19 cellular contexts compared by ENCODE assay signal in the genomic region with DNA sequence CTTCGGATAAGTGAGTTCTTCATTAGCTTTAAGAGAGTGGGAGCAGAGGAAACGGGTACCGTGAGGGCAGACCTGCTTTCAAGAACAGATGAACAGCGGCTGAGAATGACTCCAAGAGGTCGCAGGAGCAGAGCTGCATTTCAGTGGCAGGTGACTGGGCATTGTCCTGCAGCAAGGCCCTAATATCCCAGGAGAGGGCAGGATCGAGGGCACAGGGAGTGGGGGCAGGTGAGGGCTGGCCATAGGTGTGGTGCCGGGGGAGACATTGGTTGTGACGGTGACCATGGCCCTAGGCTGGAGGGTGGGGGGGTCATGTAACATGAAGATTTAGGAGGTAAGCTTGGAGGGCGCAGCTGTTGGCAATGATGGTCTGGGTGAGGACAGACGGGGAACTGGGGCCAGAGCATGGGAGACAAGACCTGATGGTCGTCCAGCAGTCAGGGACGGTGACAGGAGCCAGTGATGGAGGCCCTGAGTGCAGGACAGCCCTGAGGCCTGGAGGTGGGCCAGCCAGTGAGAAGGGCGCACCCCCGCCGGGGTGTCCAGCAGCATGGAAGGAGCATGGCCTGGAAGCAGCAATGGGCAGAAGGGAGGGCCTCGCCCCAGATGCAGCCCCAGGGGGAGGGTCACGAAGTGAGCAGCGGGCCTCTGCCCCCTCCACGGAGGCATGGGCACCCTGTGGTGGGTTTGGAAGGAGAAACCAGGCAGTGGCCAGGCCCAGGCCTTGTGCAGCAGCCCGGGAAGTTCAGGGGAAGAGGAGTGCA. TPM values are rescaled to one million over a fixed set of nuclear protein-coding genes. Genes with fewer than 3 reads are reported as not detected.
DNase-seq lines count a peak whose midpoint lies in the region; ATAC-seq and TF ChIP-seq lines count a peak whose summit lies in the region.
"Had no signal": no experiment of that assay in that cellular context is flagged by ENCODE, and none has a peak within 500 bp of the region (broad histone marks: within the 10 kb centered on the region; RNA-seq: fewer than 3 reads in every experiment).

No MANE protein-coding gene starts in this region.

- CTCF ChIA-PET in Caco-2 (lab: Charles Lee): no interaction called here

- H3K27ac ChIP-seq in H9 (ENCODE audit: insufficient read length, low read depth, low read length): no peak overlapping the region
- no peak overlapping the region for H3K27ac ChIP-seq in right cardiac atrium (ENCODE audit: low read length)
- no peak overlapping the region for H3K27ac ChIP-seq in psoas muscle
- H3K27ac ChIP-seq: foreskin keratinocyte, hepatocyte, lower lobe of right lung had no signal

- H3K4ac ChIP-seq in H9 (ENCODE audit: low read depth, low read length): no peak overlapping the region

- H3K23me2 ChIP-seq in H9 (ENCODE audit: insufficient read length, low read depth, low read length, poor library complexity, severe bottlenecking): no peaks in the 10 kb centered on the region

- DNase-seq in Caco-2 (no peak), H9 (no peak), right cardiac atrium (no peak), psoas muscle (no peak)
- no peak for DNase-seq in stimulated activated CD4-positive, alpha-beta T cell treated with anti-CD3 and anti-CD28 coated beads, Interleukin-4, amount 100 ng/mL, for 4 hours
- DNase-seq: activated CD4-positive, alpha-beta memory T cell treated with anti-CD3 and anti-CD28 coated beads for 36 hours; activated T-cell treated with anti-CD3 and anti-CD28 coated beads, Interleukin-2, amount 50 U/mL, for 1 hour; CD4-positive, alpha-beta T cell; erythroblast; foreskin keratinocyte; GF-D8; KG1; lower lobe of right lung; NCI-H526 treated with DMSO at 0.1 percent for 48 hours; T-helper 9 cell had no signal

- POLR2A ChIA-PET in Caco-2 (lab: Charles Lee): no interaction called here

- no peaks in the 10 kb centered on the region for H3K79me1 ChIP-seq in H9 (ENCODE audit: insufficient read depth, low read depth, low read length, poor library complexity, severe bottlenecking)

- no peak overlapping the region for H2BK5ac ChIP-seq in H9 (ENCODE audit: insufficient read length, low read length)

- H3K4me2 ChIP-seq in H9 (ENCODE audit: insufficient read depth, insufficient read length, low read length): no peak overlapping the region
- H3K4me2 ChIP-seq: hepatocyte had no signal

- no peak overlapping the region for H3K9ac ChIP-seq in H9 (ENCODE audit: extremely low read depth, insufficient read length, low read length)

- H3K4me3 Mint-ChIP-seq in Caco-2 (ENCODE audit: unreplicated experiment) (peak overlapping the region; percentile 9), H9 (no peak overlapping the region)
- H3K4me3 Mint-ChIP-seq: activated CD4-positive, alpha-beta memory T cell treated with anti-CD3 and anti-CD28 coated beads for 36 hours; activated naive CD4-positive, alpha-beta T cell treated with anti-CD3 and anti-CD28 coated beads, Interleukin-2, amount 50 U/mL, for 24 hours; CD4-positive, alpha-beta T cell had no signal

- H3K4me1 Mint-ChIP-seq in Caco-2 (ENCODE audit: low read depth, unreplicated experiment): peaks cover 12% of the 10 kb centered on the region
- no peaks in the 10 kb centered on the region for H3K4me1 Mint-ChIP-seq in H9
- H3K4me1 Mint-ChIP-seq: activated naive CD4-positive, alpha-beta T cell treated with anti-CD3 and anti-CD28 coated beads, Interleukin-2, amount 50 U/mL, for 24 hours had no signal

- no peak overlapping the region for H3K23ac ChIP-seq in H9 (ENCODE audit: insufficient read length, low read depth, low read length)

- H4K8ac ChIP-seq in H9 (replicated peaks; ENCODE audit: insufficient read length, low read depth, low read length): no peak overlapping the region

- H3K9me3 ChIP-seq in Caco-2 (no peaks in the 10 kb centered on the region), H9 (ENCODE audit: control insufficient read depth, low read depth, low read length) (no peaks in the 10 kb centered on the region), right cardiac atrium (ENCODE audit: control insufficient read depth, low read length) (no peaks in the 10 kb centered on the region), psoas muscle (no peaks in the 10 kb centered on the region)
- H3K9me3 ChIP-seq: lower lobe of right lung had no signal

- peaks cover 49% of the 10 kb centered on the region for H3K36me3 Mint-ChIP-seq in Caco-2 (ENCODE audit: insufficient read depth, unreplicated experiment)
- peaks cover 1 to 43% (median 10%) of the 10 kb centered on the region in 3 experiments; a peak in 4 of 7 replicates for H3K36me3 Mint-ChIP-seq in H9 (ENCODE audit: insufficient read depth in 1 of 3, low read depth in 3 of 3)
- H3K36me3 Mint-ChIP-seq: activated naive CD4-positive, alpha-beta T cell treated with anti-CD3 and anti-CD28 coated beads, Interleukin-2, amount 50 U/mL, for 24 hours had no signal

- H3K9me3 Mint-ChIP-seq in Caco-2 (ENCODE audit: unreplicated experiment) (no peaks in the 10 kb centered on the region), H9 (no peaks in the 10 kb centered on the region)
- H3K9me3 Mint-ChIP-seq: activated CD4-positive, alpha-beta memory T cell treated with anti-CD3 and anti-CD28 coated beads for 36 hours; activated naive CD4-positive, alpha-beta T cell treated with anti-CD3 and anti-CD28 coated beads, Interleukin-2, amount 50 U/mL, for 24 hours; CD4-positive, alpha-beta T cell had no signal

- H2AFZ ChIP-seq in H9 (ENCODE audit: low read length): no peak overlapping the region
- H2AFZ ChIP-seq: hepatocyte had no signal

- H2BK120ac ChIP-seq in H9 (ENCODE audit: low read depth, low read length, poor library complexity, severe bottlenecking): no peak overlapping the region

- H2AK5ac ChIP-seq in H9 (ENCODE audit: insufficient read length, low read length): no peak overlapping the region

- no peak overlapping the region for H4K91ac ChIP-seq in H9 (ENCODE audit: insufficient read length, low read depth, low read length)

- no peak overlapping the region for H2BK12ac ChIP-seq in H9 (ENCODE audit: insufficient read length, low read depth, low read length)

- H3K18ac ChIP-seq in H9 (ENCODE audit: insufficient read length, low read depth, low read length): no peak overlapping the region

- H3K56ac ChIP-seq in H9 (ENCODE audit: insufficient read length, low read depth, low read length): no peak overlapping the region

- intact Hi-C loops in Caco-2 (cut with micrococcal nuclease; ENCODE audit: unreplicated experiment) (no loop called here), right cardiac atrium (cut with DNase I) (no loop called here), psoas muscle (cut with DNase I) (no loop called here)

- H3K4me1 ChIP-seq in Caco-2: peaks cover 3% of the 10 kb centered on the region; the same call in 1 of the 2 replicates
- no peaks in the 10 kb centered on the region for H3K4me1 ChIP-seq in H9 (ENCODE audit: insufficient read depth, low read length)
- no peaks in the 10 kb centered on the region for H3K4me1 ChIP-seq in right cardiac atrium (ENCODE audit: control insufficient read depth, insufficient read depth, low read length)
- no peaks in the 10 kb centered on the region for H3K4me1 ChIP-seq in psoas muscle
- H3K4me1 ChIP-seq: foreskin keratinocyte, lower lobe of right lung had no signal

- H3K27me3 ChIP-seq in Caco-2 (replicated peaks; ENCODE audit: control insufficient read depth, insufficient read depth, low read length): no peaks in the 10 kb centered on the region
- no peaks in the 10 kb centered on the region for H3K27me3 ChIP-seq in H9 (ENCODE audit: insufficient read depth, low read length)
- no peaks in the 10 kb centered on the region for H3K27me3 ChIP-seq in right cardiac atrium (ENCODE audit: control insufficient read depth, insufficient read depth)
- no peaks in the 10 kb centered on the region for H3K27me3 ChIP-seq in psoas muscle (ENCODE audit: insufficient read depth in 3 of 3, low read length in 2 of 3)
- H3K27me3 ChIP-seq: foreskin keratinocyte, hepatocyte had no signal

- no peak for TF ChIP-seq CTCF in Caco-2 (IDR thresholded peaks at IDR 0.05; ENCODE audit: insufficient read depth in 1 of 2, low read depth in 1 of 2, low read length in 1 of 2, severe bottlenecking in 1 of 2, unreplicated experiment in 1 of 2)
- TF ChIP-seq CTCF in H9 (conservative IDR thresholded peaks at IDR 0.05): no peak
- no peak for TF ChIP-seq CTCF in psoas muscle (IDR thresholded peaks at IDR 0.05)

- H2BK20ac ChIP-seq in H9 (ENCODE audit: low read depth, low read length, poor library complexity, severe bottlenecking): no peak overlapping the region

- H3K36me3 ChIP-seq in Caco-2 (ENCODE audit: control insufficient read depth, insufficient read depth, low read length): no peaks in the 10 kb centered on the region
- peaks cover 2 to 56% of the 10 kb centered on the region in 2 donors for H3K36me3 ChIP-seq in psoas muscle (ENCODE audit: insufficient read depth in 1 of 2, low read depth in 1 of 2)

- no CpG with 5 or more reads among the region's 20 CpGs for WGBS in H9 (ENCODE audit: extremely low coverage, insufficient read length, low lambda C conversion rate)
- 91% methylated on average over 20 of the region's 20 CpGs for WGBS in right cardiac atrium
- WGBS in psoas muscle, 3 donors: 84 to 92% (median 85%) methylated on average over 20 of the region's 20 CpGs

- H3K27ac Mint-ChIP-seq in Caco-2 (ENCODE audit: unreplicated experiment) (peak overlapping the region; percentile 66), H9 (peak overlapping the region; percentile 59 to 87 (median 87); a peak in 5 of 7 replicates)
- H3K27ac Mint-ChIP-seq: activated CD4-positive, alpha-beta memory T cell treated with anti-CD3 and anti-CD28 coated beads for 36 hours; activated naive CD4-positive, alpha-beta T cell treated with anti-CD3 and anti-CD28 coated beads, Interleukin-2, amount 50 U/mL, for 24 hours; CD4-positive, alpha-beta T cell had no signal

- peak; percentile 45 to 51 for ATAC-seq in right cardiac atrium
- peak in 3 of 4 donors; percentile 35 to 49 (median 41) for ATAC-seq in psoas muscle
- no peak for ATAC-seq in HG03378 (IDR thresholded peaks at IDR 0.05; ENCODE audit: unreplicated experiment)
- no peak for ATAC-seq in HG02885 (IDR thresholded peaks at IDR 0.05; ENCODE audit: poor library complexity, unreplicated experiment)
- ATAC-seq: foreskin keratinocyte, lower lobe of right lung had no signal

- no peak overlapping the region for H3K4me3 ChIP-seq in Caco-2 (ENCODE audit: low read depth, low read length)
- H3K4me3 ChIP-seq in right cardiac atrium (ENCODE audit: low read length): no peak overlapping the region
- H3K4me3 ChIP-seq in psoas muscle: no peak overlapping the region
- H3K4me3 ChIP-seq: hepatocyte, lower lobe of right lung had no signal

- H3T11ph ChIP-seq in H9 (ENCODE audit: low read length): no peak overlapping the region

- H2BK15ac ChIP-seq in H9 (ENCODE audit: low read depth, low read length): no peak overlapping the region

- H4K5ac ChIP-seq in H9 (ENCODE audit: insufficient read length, low read depth, low read length): no peak overlapping the region

- BruUV-seq in Caco-2 (replicated peaks; lab: Mats Ljungman, UMichigan): no TSS peak

- H3K27me3 Mint-ChIP-seq in Caco-2 (ENCODE audit: insufficient read depth, unreplicated experiment) (no peaks in the 10 kb centered on the region), H9 (ENCODE audit: low read depth) (peaks cover 3% of the 10 kb centered on the region; the same call in 1 of the 2 replicates)
- H3K27me3 Mint-ChIP-seq: activated CD4-positive, alpha-beta memory T cell treated with anti-CD3 and anti-CD28 coated beads for 36 hours; activated naive CD4-positive, alpha-beta T cell treated with anti-CD3 and anti-CD28 coated beads, Interleukin-2, amount 50 U/mL, for 24 hours; CD4-positive, alpha-beta T cell had no signal

- H3K14ac ChIP-seq in H9 (ENCODE audit: insufficient read depth, low read length): no peak overlapping the region

- no peaks in the 10 kb centered on the region for H4K20me1 ChIP-seq in H9 (ENCODE audit: control insufficient read depth, insufficient read depth, insufficient read length)

- no peaks in the 10 kb centered on the region for H3K79me2 ChIP-seq in H9 (ENCODE audit: insufficient read depth, low read length)
- H3K79me2 ChIP-seq: hepatocyte had no signal

RNA-seq across cellular contexts. Expression of a gene that starts 29.2 kb away (rescaled TPM):
- total RNA-seq in Caco-2 (2022) (244 and 245 TPM in 2 replicates), H9 (2021) (131 and 139 TPM in 2 replicates), right cardiac atrium (100 to 1,000 TPM; 107 to 115 (median 111) TPM), psoas muscle (10 to 100 TPM; 53.7 to 71.5 (median 67.8) TPM)
- polyA plus RNA-seq in right cardiac atrium (70.1 TPM), psoas muscle (10 to 100 TPM; 35.7 to 67.5 (median 60.1) TPM)

RNA-seq across cellular contexts. Expression of a gene that starts 58.4 kb away (rescaled TPM):
- 123 and 125 TPM in 2 replicates for total RNA-seq in Caco-2 (2022)
- 94.7 and 97.9 TPM in 2 replicates for total RNA-seq in H9 (2021)
- 100 to 1,000 TPM in 2 of 4 donors, 10 to 100 TPM in 2; 82.5 to 113 (median 99.9) TPM for total RNA-seq in right cardiac atrium
- 53.1 TPM for polyA plus RNA-seq in right cardiac atrium
- 100 to 1,000 TPM; 123 to 152 (median 137) TPM for total RNA-seq in psoas muscle
- 100 to 1,000 TPM in 1 of 3 donors, 10 to 100 TPM in 2; 75.4 to 180 (median 86.6) TPM for polyA plus RNA-seq in psoas muscle

RNA-seq across cellular contexts. Expression of a gene that starts 59.4 kb away (rescaled TPM):
- total RNA-seq in Caco-2 (2022) (79.5 and 81.5 TPM in 2 replicates), H9 (2021) (62.3 and 66.0 TPM in 2 replicates), right cardiac atrium (10 to 100 TPM; 42.0 to 55.1 (median 47.1) TPM), psoas muscle (10 to 100 TPM; 22.5 to 37.1 (median 26.4) TPM)
- polyA plus RNA-seq in right cardiac atrium (43.1 TPM), psoas muscle (10 to 100 TPM; 19.9 to 28.2 (median 26.6) TPM)

Comparison
In these comparisons a context has a peak if more than half of its experiments do, and no peak if none do; other contexts are left out.
1. ATAC-seq: peak in right cardiac atrium (2 of 2) and psoas muscle (3 of 4); none in HG03378 (single experiment) and HG02885 (single experiment).